ENCODE assay signal across 1 cellular context in the genomic region with DNA sequence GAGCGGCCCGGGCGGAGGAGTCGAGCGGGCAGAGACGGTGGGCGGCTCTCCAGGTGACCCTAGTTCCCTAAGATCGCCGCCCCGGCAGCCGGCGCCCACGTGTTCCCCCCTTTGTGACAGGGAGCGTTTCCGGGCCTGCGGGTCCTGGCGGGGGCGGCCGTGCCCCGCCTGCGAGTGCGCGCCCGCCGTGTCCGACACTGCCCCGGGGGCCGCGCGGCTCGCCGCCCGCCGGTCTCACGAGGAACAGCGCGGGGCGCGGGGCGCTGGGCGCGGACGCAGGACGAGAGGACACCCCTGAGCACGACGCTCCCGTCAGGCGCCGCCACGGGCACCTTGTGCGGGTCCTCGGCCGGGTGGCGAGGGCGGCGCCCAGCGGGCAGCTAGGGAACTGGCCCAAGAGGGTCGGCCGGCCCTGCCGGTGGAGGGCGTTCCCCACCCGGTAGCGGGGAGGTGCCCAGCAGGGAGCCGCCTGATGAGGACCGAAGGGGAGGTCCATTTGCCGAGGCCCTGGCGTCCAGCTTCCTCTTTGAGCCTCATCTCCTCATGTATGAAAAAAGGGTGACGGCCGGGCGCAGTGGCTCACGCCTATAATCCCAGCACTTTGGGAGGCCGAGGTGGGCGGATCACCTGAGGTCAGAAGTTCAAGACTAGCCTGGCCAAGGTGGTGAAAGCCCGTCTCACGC.
A peak's percentile ranks its signal among the peaks of the same experiment; 100 is the strongest.
TF ChIP-seq lines count a peak whose summit lies in the region.

A gene (minus strand): TSS at position 137 of the 683 bp plus-strand sequence. CDS start 535 bp downstream, outside the sequence.

TF ChIP-seq in K562, 482 proteins besides CTCF, POLR2A, EP300 and RAD21 (continued from another document):
- TF ChIP-seq, protein P1, sequence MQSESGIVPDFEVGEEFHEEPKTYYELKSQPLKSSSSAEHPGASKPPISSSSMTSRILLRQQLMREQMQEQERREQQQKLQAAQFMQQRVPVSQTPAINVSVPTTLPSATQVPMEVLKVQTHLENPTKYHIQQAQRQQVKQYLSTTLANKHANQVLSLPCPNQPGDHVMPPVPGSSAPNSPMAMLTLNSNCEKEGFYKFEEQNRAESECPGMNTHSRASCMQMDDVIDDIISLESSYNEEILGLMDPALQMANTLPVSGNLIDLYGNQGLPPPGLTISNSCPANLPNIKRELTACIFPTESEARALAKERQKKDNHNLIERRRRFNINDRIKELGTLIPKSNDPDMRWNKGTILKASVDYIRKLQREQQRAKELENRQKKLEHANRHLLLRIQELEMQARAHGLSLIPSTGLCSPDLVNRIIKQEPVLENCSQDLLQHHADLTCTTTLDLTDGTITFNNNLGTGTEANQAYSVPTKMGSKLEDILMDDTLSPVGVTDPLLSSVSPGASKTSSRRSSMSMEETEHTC (IDR thresholded peaks at IDR 0.05), result peak; percentile 41; the same call in 1 of the 2 replicates
- TF ChIP-seq ZNF124 (CRISPR knock-in tag; IDR thresholded peaks at IDR 0.05) (no peak), ZFP36 (IDR thresholded peaks at IDR 0.05; ENCODE audit: low read depth, low read length, partially characterized antibody) (peak; percentile 42), MEF2A (IDR thresholded peaks at IDR 0.05; ENCODE audit: control insufficient read depth, low read depth, low read length) (peak; percentile 29; the same call in 1 of the 2 replicates), CREB1 (IDR thresholded peaks at IDR 0.05) (peak; percentile 56; the same call in 1 of the 2 replicates), CREB1 (CRISPR knock-in tag; IDR thresholded peaks at IDR 0.05) (peak; percentile 9; the same call in 1 of the 2 replicates), ZZZ3 (IDR thresholded peaks at IDR 0.05) (peak; percentile 70; the same call in 1 of the 2 replicates), PHF21A (IDR thresholded peaks at IDR 0.05; ENCODE audit: borderline replicate concordance, low read depth) (0 out of 2 replicates have a peak, but pooled peaks have one; percentile 2), HLTF (IDR thresholded peaks at IDR 0.05) (peak; percentile 96), PTTG1 (tag; IDR thresholded peaks at IDR 0.05; ENCODE audit: low read depth) (no peak)
- TF ChIP-seq, protein P2, sequence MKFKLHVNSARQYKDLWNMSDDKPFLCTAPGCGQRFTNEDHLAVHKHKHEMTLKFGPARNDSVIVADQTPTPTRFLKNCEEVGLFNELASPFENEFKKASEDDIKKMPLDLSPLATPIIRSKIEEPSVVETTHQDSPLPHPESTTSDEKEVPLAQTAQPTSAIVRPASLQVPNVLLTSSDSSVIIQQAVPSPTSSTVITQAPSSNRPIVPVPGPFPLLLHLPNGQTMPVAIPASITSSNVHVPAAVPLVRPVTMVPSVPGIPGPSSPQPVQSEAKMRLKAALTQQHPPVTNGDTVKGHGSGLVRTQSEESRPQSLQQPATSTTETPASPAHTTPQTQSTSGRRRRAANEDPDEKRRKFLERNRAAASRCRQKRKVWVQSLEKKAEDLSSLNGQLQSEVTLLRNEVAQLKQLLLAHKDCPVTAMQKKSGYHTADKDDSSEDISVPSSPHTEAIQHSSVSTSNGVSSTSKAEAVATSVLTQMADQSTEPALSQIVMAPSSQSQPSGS (CRISPR knock-in tag; IDR thresholded peaks at IDR 0.05), result peak; percentile 76; the same call in 1 of the 2 replicates
- TF ChIP-seq, protein P3, sequence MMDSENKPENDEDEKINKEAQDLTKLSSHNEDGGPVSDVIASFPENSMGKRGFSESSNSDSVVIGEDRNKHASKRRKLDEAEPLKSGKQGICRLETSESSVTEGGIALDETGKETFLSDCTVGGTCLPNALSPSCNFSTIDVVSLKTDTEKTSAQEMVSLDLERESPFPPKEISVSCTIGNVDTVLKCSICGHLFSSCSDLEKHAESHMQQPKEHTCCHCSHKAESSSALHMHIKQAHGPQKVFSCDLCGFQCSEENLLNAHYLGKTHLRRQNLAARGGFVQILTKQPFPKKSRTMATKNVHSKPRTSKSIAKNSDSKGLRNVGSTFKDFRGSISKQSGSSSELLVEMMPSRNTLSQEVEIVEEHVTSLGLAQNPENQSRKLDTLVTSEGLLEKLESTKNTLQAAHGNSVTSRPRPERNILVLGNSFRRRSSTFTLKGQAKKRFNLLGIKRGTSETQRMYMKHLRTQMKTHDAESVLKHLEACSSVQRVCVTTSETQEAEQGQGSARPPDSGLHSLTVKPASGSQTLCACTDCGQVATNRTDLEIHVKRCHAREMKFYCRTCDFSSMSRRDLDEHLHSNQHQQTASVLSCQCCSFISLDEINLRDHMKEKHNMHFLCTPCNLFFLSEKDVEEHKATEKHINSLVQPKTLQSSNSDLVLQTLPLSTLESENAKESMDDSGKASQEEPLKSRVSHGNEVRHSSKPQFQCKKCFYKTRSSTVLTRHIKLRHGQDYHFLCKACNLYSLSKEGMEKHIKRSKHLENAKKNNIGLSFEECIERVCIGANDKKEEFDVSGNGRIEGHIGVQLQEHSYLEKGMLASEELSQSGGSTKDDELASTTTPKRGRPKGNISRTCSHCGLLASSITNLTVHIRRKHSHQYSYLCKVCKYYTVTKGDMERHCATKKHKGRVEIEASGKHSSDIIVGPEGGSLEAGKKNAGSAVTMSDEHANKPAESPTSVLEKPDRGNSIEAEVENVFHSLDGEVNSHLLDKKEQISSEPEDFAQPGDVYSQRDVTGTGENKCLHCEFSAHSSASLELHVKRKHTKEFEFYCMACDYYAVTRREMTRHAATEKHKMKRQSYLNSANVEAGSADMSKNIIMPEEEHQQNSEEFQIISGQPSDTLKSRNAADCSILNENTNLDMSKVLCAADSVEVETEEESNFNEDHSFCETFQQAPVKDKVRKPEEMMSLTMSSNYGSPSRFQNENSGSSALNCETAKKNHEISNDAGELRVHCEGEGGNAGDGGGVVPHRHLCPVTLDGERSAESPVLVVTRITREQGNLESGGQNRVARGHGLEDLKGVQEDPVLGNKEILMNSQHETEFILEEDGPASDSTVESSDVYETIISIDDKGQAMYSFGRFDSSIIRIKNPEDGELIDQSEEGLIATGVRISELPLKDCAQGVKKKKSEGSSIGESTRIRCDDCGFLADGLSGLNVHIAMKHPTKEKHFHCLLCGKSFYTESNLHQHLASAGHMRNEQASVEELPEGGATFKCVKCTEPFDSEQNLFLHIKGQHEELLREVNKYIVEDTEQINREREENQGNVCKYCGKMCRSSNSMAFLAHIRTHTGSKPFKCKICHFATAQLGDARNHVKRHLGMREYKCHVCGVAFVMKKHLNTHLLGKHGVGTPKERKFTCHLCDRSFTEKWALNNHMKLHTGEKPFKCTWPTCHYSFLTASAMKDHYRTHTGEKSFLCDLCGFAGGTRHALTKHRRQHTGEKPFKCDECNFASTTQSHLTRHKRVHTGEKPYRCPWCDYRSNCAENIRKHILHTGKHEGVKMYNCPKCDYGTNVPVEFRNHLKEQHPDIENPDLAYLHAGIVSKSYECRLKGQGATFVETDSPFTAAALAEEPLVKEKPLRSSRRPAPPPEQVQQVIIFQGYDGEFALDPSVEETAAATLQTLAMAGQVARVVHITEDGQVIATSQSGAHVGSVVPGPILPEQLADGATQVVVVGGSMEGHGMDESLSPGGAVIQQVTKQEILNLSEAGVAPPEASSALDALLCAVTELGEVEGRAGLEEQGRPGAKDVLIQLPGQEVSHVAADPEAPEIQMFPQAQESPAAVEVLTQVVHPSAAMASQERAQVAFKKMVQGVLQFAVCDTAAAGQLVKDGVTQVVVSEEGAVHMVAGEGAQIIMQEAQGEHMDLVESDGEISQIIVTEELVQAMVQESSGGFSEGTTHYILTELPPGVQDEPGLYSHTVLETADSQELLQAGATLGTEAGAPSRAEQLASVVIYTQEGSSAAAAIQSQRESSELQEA (IDR thresholded peaks at IDR 0.05; ENCODE audit: low read depth), result peak; percentile 59; the same call in 1 of the 2 replicates
- TF ChIP-seq, protein P4, sequence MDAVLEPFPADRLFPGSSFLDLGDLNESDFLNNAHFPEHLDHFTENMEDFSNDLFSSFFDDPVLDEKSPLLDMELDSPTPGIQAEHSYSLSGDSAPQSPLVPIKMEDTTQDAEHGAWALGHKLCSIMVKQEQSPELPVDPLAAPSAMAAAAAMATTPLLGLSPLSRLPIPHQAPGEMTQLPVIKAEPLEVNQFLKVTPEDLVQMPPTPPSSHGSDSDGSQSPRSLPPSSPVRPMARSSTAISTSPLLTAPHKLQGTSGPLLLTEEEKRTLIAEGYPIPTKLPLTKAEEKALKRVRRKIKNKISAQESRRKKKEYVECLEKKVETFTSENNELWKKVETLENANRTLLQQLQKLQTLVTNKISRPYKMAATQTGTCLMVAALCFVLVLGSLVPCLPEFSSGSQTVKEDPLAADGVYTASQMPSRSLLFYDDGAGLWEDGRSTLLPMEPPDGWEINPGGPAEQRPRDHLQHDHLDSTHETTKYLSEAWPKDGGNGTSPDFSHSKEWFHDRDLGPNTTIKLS (IDR thresholded peaks at IDR 0.05; ENCODE audit: borderline replicate concordance, low read depth), result peak; percentile 94
- TF ChIP-seq, protein P5, sequence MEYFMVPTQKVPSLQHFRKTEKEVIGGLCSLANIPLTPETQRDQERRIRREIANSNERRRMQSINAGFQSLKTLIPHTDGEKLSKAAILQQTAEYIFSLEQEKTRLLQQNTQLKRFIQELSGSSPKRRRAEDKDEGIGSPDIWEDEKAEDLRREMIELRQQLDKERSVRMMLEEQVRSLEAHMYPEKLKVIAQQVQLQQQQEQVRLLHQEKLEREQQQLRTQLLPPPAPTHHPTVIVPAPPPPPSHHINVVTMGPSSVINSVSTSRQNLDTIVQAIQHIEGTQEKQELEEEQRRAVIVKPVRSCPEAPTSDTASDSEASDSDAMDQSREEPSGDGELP (CRISPR knock-in tag; IDR thresholded peaks at IDR 0.05; ENCODE audit: borderline replicate concordance), result peak; percentile 92
